Comparison of ENCODE assay signal across 8 cellular contexts in genomic region chr7:141551080-141551772, GRCh38. TPM values are rescaled to one million over a fixed set of nuclear protein-coding genes. Genes with fewer than 3 reads are reported as not detected.
DNase-seq lines count a peak whose midpoint lies in the region; ATAC-seq and TF ChIP-seq lines count a peak whose summit lies in the region.

AGK (plus strand) TSS chr7:141551410; CDS start chr7:141555467, 4,057 bp downstream.

- H3K9ac ChIP-seq in trophoblast cell (ENCODE audit: low read length): peak within 1 kb of the TSS; percentile 97

- peak within 1 kb of the TSS; percentile 86 for H3K4me3 ChIP-seq in trophoblast cell (ENCODE audit: low read depth, low read length)
- H3K4me3 ChIP-seq in tibial nerve: peak within 1 kb of the TSS; percentile 84 to 88 (median 86)

- H2BK12ac ChIP-seq in trophoblast cell (ENCODE audit: low read length): no peak within 1 kb of the TSS

- H3K23ac ChIP-seq in trophoblast cell (ENCODE audit: low read length): no peak within 1 kb of the TSS

- peak within 1 kb of the TSS; percentile 82 for H4K91ac ChIP-seq in trophoblast cell (ENCODE audit: low read depth, low read length)

- no CpG with 5 or more reads among the region's 66 CpGs for WGBS in trophoblast cell (ENCODE audit: extremely low coverage, insufficient coverage, insufficient read length)
- 1% methylated on average over 38 to 48 of the region's 66 CpGs for WGBS in tibial nerve, 2 donors

- H3K4me2 ChIP-seq in trophoblast cell (ENCODE audit: low read length): peak within 1 kb of the TSS; percentile 95

- peaks cover 5% of the 10 kb centered on the region in 2 experiments for H3K4me1 ChIP-seq in trophoblast cell (ENCODE audit: control insufficient read depth in 1 of 2, insufficient read depth in 2 of 2, low read length in 2 of 2)
- H3K4me1 ChIP-seq in tibial nerve: peaks cover 0 to 30% (median 9%) of the 10 kb centered on the region in 4 donors

- peak within 1 kb of the TSS; percentile 69 for H3K14ac ChIP-seq in trophoblast cell (ENCODE audit: low read length)

- H3K79me2 ChIP-seq in trophoblast cell (ENCODE audit: control insufficient read depth, insufficient read depth, low read length, poor library complexity): peaks cover 3% of the 10 kb centered on the region

- H2BK5ac ChIP-seq in trophoblast cell (ENCODE audit: low read depth, low read length, poor library complexity): peak within 1 kb of the TSS; percentile 11

- ATAC-seq in activated naive CD8-positive, alpha-beta T cell treated with anti-CD3 and anti-CD28 coated beads, Interleukin-2, amount 10 ng/mL, durations not matched to agents 7 days and 5 days (ENCODE audit: low read depth): peak; percentile 96
- ATAC-seq in Right ventricle myocardium superior (ENCODE audit: poor library complexity): peak; percentile 96

- intact Hi-C loops in Right ventricle myocardium superior (cut with DNase I): no loop called here

- peak in 1 of 2 donors; percentile 63 for TF ChIP-seq EP300 in tibial nerve (IDR thresholded peaks at IDR 0.05)

- H3K27ac Mint-ChIP-seq in HFFc6: peak within 1 kb of the TSS; percentile 48
- peak within 1 kb of the TSS; percentile 88 for H3K27ac Mint-ChIP-seq in activated naive CD8-positive, alpha-beta T cell treated with anti-CD3 and anti-CD28 coated beads, Interleukin-2, amount 10 ng/mL, durations not matched to agents 7 days and 5 days

- H3K27me3 Mint-ChIP-seq in HFFc6 (ENCODE audit: insufficient read depth): no peaks in the 10 kb centered on the region; the same call in 1 of the 2 replicates
- peaks cover 2% of the 10 kb centered on the region for H3K27me3 Mint-ChIP-seq in activated naive CD8-positive, alpha-beta T cell treated with anti-CD3 and anti-CD28 coated beads, Interleukin-2, amount 10 ng/mL, durations not matched to agents 7 days and 5 days

- no peaks in the 10 kb centered on the region for H3K9me3 ChIP-seq in trophoblast cell (ENCODE audit: insufficient read depth, low read depth, low read length)
- no peaks in the 10 kb centered on the region for H3K9me3 ChIP-seq in tibial nerve

- TF ChIP-seq POLR2A in GM10847 (IDR thresholded peaks at IDR 0.05; ENCODE audit: extremely low read depth, insufficient read length) (peak; percentile 93), tibial nerve (IDR thresholded peaks at IDR 0.05) (no peak)

- peak within 1 kb of the TSS; percentile 84 for H3K4me3 Mint-ChIP-seq in HFFc6
- peak within 1 kb of the TSS; percentile 89 for H3K4me3 Mint-ChIP-seq in activated naive CD8-positive, alpha-beta T cell treated with anti-CD3 and anti-CD28 coated beads, Interleukin-2, amount 10 ng/mL, durations not matched to agents 7 days and 5 days

- H4K8ac ChIP-seq in trophoblast cell (ENCODE audit: low read depth, low read length): peak within 1 kb of the TSS; percentile 97

- H4K12ac ChIP-seq in trophoblast cell (ENCODE audit: low read depth, low read length): peak within 1 kb of the TSS; percentile 93

- no peaks in the 10 kb centered on the region for H3K27me3 ChIP-seq in trophoblast cell (ENCODE audit: insufficient read depth, low read length)
- no peaks in the 10 kb centered on the region for H3K27me3 ChIP-seq in tibial nerve

- H3K4ac ChIP-seq in trophoblast cell (ENCODE audit: low read depth, low read length): peak within 1 kb of the TSS; percentile 71

- peak within 1 kb of the TSS; percentile 77 for H2AFZ ChIP-seq in trophoblast cell (ENCODE audit: insufficient read depth, low read length, poor library complexity)

- H3K79me1 ChIP-seq in trophoblast cell (ENCODE audit: low read length): peaks cover 5% of the 10 kb centered on the region

- H3K18ac ChIP-seq in trophoblast cell (ENCODE audit: low read length): peak within 1 kb of the TSS; percentile 78

- POLR2A ChIA-PET in activated naive CD8-positive, alpha-beta T cell treated with anti-CD3 and anti-CD28 coated beads, Interleukin-2, amount 10 ng/mL, durations not matched to agents 7 days and 5 days (lab: Charles Lee): interaction anchor here (1.0 to 2.5 kb wide), 7 partner anchors 10 to 536 kb away, joined by 3 to 11 read pairs (median 4); partner anchors contain the start of genes MRPS33 and SSBP1

- peaks cover 5% of the 10 kb centered on the region; the same call in 1 of the 2 replicates for H3K36me3 Mint-ChIP-seq in HFFc6 (ENCODE audit: low read depth)
- peaks cover 23% of the 10 kb centered on the region for H3K36me3 Mint-ChIP-seq in activated naive CD8-positive, alpha-beta T cell treated with anti-CD3 and anti-CD28 coated beads, Interleukin-2, amount 10 ng/mL, durations not matched to agents 7 days and 5 days

- peak within 1 kb of the TSS; percentile 35 for H2BK120ac ChIP-seq in trophoblast cell (ENCODE audit: insufficient read depth, low read length, poor library complexity)

- peaks cover 18% of the 10 kb centered on the region for H3K4me1 Mint-ChIP-seq in HFFc6 (ENCODE audit: low read depth)
- H3K4me1 Mint-ChIP-seq in activated naive CD8-positive, alpha-beta T cell treated with anti-CD3 and anti-CD28 coated beads, Interleukin-2, amount 10 ng/mL, durations not matched to agents 7 days and 5 days: peaks cover 31% of the 10 kb centered on the region

- DNase-seq in HFFc6 (peak; percentile 43), NAMALWA (ENCODE audit: low spot score) (peak; percentile 58), SW 1271 (lab: John Stamatoyannopoulos, UW) (peak; percentile 7 to 60), Right ventricle myocardium superior (peak; percentile 76), trophoblast cell (peak; percentile 47 to 65), tibial nerve (ENCODE audit: low spot score in 2 of 2) (peak; percentile 32 to 35)
- peak; percentile 88 for DNase-seq in activated naive CD8-positive, alpha-beta T cell treated with anti-CD3 and anti-CD28 coated beads, Interleukin-2, amount 10 ng/mL, durations not matched to agents 7 days and 5 days

- H3K36me3 ChIP-seq in trophoblast cell (ENCODE audit: control insufficient read depth in 1 of 2, insufficient read depth in 2 of 2, low read length in 2 of 2) (peaks cover 3 to 4% of the 10 kb centered on the region in 2 experiments), tibial nerve (peaks cover 0 to 11% (median 0%) of the 10 kb centered on the region in 3 donors)

- TF ChIP-seq CTCF in HFFc6 (IDR thresholded peaks at IDR 0.05): no peak
- TF ChIP-seq CTCF in tibial nerve (IDR thresholded peaks at IDR 0.05): no peak

- H3K9me3 Mint-ChIP-seq in HFFc6: no peaks in the 10 kb centered on the region
- H3K9me3 Mint-ChIP-seq in activated naive CD8-positive, alpha-beta T cell treated with anti-CD3 and anti-CD28 coated beads, Interleukin-2, amount 10 ng/mL, durations not matched to agents 7 days and 5 days: no peaks in the 10 kb centered on the region

- H2AK5ac ChIP-seq in trophoblast cell (ENCODE audit: low read length): peak within 1 kb of the TSS; percentile 70

- H3K27ac ChIP-seq in trophoblast cell (ENCODE audit: low read depth, low read length) (no peak within 1 kb of the TSS), tibial nerve (peak within 1 kb of the TSS in 3 of 4 donors; percentile 65 to 84 (median 74))

RNA-seq across cellular contexts. Expression of gene AGK, which starts in this region (rescaled TPM):
- total RNA-seq in HFFc6 (2021; fragmentation: NEBNext Ultra II Directional; extraction: Animal tissue kit (Norgen Biotek cat#: 25700)): 10 to 100 TPM; 14.7 to 18.0 (median 16.1) TPM
- total RNA-seq in activated naive CD8-positive, alpha-beta T cell treated with anti-CD3 and anti-CD28 coated beads, Interleukin-2, amount 10 ng/mL, durations not matched to agents 7 days and 5 days: 10 to 100 TPM; 39.9 to 40.3 TPM
- total RNA-seq in Right ventricle myocardium superior: 27.7 TPM
- polyA plus RNA-seq in trophoblast cell (2013): 20.9 and 21.1 TPM in 2 replicates
- total RNA-seq in tibial nerve: 10 to 100 TPM; 16.4 to 45.9 (median 26.3) TPM

Comparison
In these comparisons a context has a peak if more than half of its experiments do, and no peak if none do; other contexts are left out.
1. DNase-seq: peak in every context shown above with its lines; median percentile 88 in activated naive CD8-positive, alpha-beta T cell treated with anti-CD3 and anti-CD28 coated beads, Interleukin-2, amount 10 ng/mL, durations not matched to agents 7 days and 5 days; 76 in Right ventricle myocardium superior; 58 in NAMALWA; 56 in trophoblast cell; 43 in HFFc6; 34 in SW 1271; 34 in tibial nerve.